In genomic region chr1:160563230-160563629, GRCh38 we compare ENCODE assay signal across 5 cellular contexts. TPM values are rescaled to one million over a fixed set of nuclear protein-coding genes. Genes with fewer than 3 reads are reported as not detected.
"Had no signal": no experiment of that assay in that cellular context is flagged by ENCODE, and none has a peak within 500 bp of the region (broad histone marks: within the 10 kb centered on the region; RNA-seq: fewer than 3 reads in every experiment).

No MANE protein-coding gene starts in this region.

RNA-seq across cellular contexts. Expression of gene CD84, which starts 16.1 kb away (rescaled TPM):
- total RNA-seq: HepG2, HT1080, IMR-90, M059J, SJSA1 had no signal
- polyA plus RNA-seq: HepG2, IMR-90 had no signal

RNA-seq across cellular contexts. Expression of gene SLAMF6, which starts 40.2 kb away (rescaled TPM):
- total RNA-seq: HepG2, HT1080, IMR-90, M059J, SJSA1 had no signal
- polyA plus RNA-seq: HepG2, IMR-90 had no signal
